ENCODE assay signal across 15 cellular contexts in the genomic region with DNA sequence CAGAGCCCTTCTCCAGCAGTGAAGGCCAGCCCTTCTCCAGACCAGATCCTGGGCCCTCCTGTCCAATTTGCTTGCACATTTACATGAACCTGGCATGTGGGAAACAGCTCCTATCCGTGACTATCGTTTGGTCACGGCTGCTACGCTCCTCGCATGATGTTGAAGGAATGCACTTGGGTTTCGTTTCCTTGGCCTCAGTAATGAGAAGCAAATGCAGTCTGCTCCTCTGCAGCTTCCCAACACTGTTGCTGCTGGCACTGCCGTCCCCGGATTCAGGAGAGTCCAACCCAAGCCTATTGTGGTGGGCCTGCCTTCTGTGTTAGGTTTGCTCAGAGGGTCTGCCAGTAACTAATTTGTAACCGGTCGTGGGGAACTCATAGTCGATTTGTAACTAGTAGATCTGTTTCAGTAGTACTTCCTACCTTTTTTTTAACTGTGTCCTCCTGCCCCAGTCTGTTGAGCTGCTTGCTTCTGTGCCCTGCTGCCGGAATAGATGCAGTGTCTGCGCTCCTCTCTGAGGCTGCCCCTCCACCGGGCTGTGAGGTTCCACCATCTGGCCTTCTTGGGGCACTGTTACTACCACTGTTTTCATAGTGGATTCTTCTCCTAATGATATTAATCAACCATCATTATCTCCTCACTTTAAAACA. TPM values are rescaled to one million over a fixed set of nuclear protein-coding genes. Genes with fewer than 3 reads are reported as not detected.
DNase-seq lines count a peak whose midpoint lies in the region; ATAC-seq and TF ChIP-seq lines count a peak whose summit lies in the region.
"Had no signal": no experiment of that assay in that cellular context is flagged by ENCODE, and none has a peak within 500 bp of the region (broad histone marks: within the 10 kb centered on the region; RNA-seq: fewer than 3 reads in every experiment).

No MANE protein-coding gene starts in this region.

- TF ChIP-seq CTCF in AG04449 (IDR thresholded peaks at IDR 0.05; ENCODE audit: insufficient read depth, low read length, missing control alignments), result no peak
- no peak for TF ChIP-seq CTCF in astrocyte of the spinal cord (IDR thresholded peaks at IDR 0.05; ENCODE audit: low read depth, low read length)
- no peak for TF ChIP-seq CTCF in glutamatergic neuron (IDR thresholded peaks at IDR 0.05; ENCODE audit: partially characterized antibody, unreplicated experiment)

- peaks cover 11% of the 10 kb centered on the region for H3K4me1 Mint-ChIP-seq in glutamatergic neuron (ENCODE audit: low read depth, unreplicated experiment)
- H3K4me1 Mint-ChIP-seq: memory B cell had no signal

- POLR2A ChIA-PET in AG04449 (lab: Yijun Ruan, JAX), result interaction anchor here (0.6 to 0.9 kb wide), 3 partner anchors 10 to 261 kb away, joined by 3 read pairs; no protein-coding TSS in a partner anchor

- H3K4me3 ChIP-seq in AG04449 (ENCODE audit: low read depth, low read length), result peak overlapping the region; percentile 21
- H3K4me3 ChIP-seq in astrocyte of the spinal cord (ENCODE audit: low read depth, low read length), result no peak overlapping the region
- H3K4me3 ChIP-seq: K562 had no signal

- H3K4me3 Mint-ChIP-seq in glutamatergic neuron (ENCODE audit: unreplicated experiment), result peak overlapping the region; percentile 25
- H3K4me3 Mint-ChIP-seq: memory B cell had no signal

- H3K27ac Mint-ChIP-seq in glutamatergic neuron (ENCODE audit: unreplicated experiment), result peak overlapping the region; percentile 23
- H3K27ac Mint-ChIP-seq: memory B cell had no signal

- H3K27me3 Mint-ChIP-seq in glutamatergic neuron (ENCODE audit: unreplicated experiment), result no peaks in the 10 kb centered on the region
- H3K27me3 Mint-ChIP-seq: memory B cell had no signal

- CTCF ChIA-PET in AG04449 (lab: Yijun Ruan, JAX), result interaction anchor here (0.8 to 2.1 kb wide), 5 partner anchors 11 to 488 kb away, joined by 3 to 5 read pairs (median 3); no protein-coding TSS in a partner anchor

- in situ Hi-C loops in G401 (cut with HindIII; ENCODE audit: low sequenced_read_pairs), result no loop called here
- in situ Hi-C loops in astrocyte of the spinal cord (cut with HindIII; ENCODE audit: low sequenced_read_pairs), result no loop called here

- ATAC-seq in HG03025 (IDR thresholded peaks at IDR 0.05; ENCODE audit: low FRiP score, unreplicated experiment), result no peak
- ATAC-seq: K562 had no signal

- peaks cover 3% of the 10 kb centered on the region for H3K9me3 Mint-ChIP-seq in glutamatergic neuron (ENCODE audit: unreplicated experiment)
- H3K9me3 Mint-ChIP-seq: memory B cell had no signal

- DNase-seq in AG04449 (ENCODE audit: low read depth, low spot score), result peak; percentile 67
- peak; percentile 72 for DNase-seq in G401 (ENCODE audit: low spot score)
- DNase-seq in astrocyte of the spinal cord (ENCODE audit: low read depth, low spot score), result peak; percentile 66
- no peak for DNase-seq in glutamatergic neuron
- DNase-seq in DMS153 treated with DMSO at 0.1 percent for 48 hours (lab: John Stamatoyannopoulos, UW; ENCODE audit: unreplicated experiment), result no peak
- DNase-seq in MV-4-11 (lab: John Stamatoyannopoulos, UW), result no peak
- DNase-seq in DMS 273 (lab: John Stamatoyannopoulos, UW; ENCODE audit: unreplicated experiment), result no peak
- DNase-seq: activated CD4-positive, alpha-beta T cell treated with anti-CD3 and anti-CD28 coated beads, Interleukin-2, amount 50 U/mL, for 48 hours; brain microvascular endothelial cell; NCI-H2029 treated with DMSO at 0.1 percent for 48 hours; SIG-M5; trophoblast cell had no signal

- no peaks in the 10 kb centered on the region for H3K36me3 Mint-ChIP-seq in glutamatergic neuron (ENCODE audit: unreplicated experiment)

RNA-seq across cellular contexts. Expression of gene WDSUB1, which starts 58.4 kb away (rescaled TPM):
- 14.0 and 15.2 TPM in 2 replicates for total RNA-seq in G401 (2014; rRNA removed; shearing (Covaris generic))
- 3.7 TPM for total RNA-seq in glutamatergic neuron (ENCODE audit: unreplicated experiment)

Comparison
In these comparisons a context has a peak if more than half of its experiments do, and no peak if none do; other contexts are left out.
1. DNase-seq: peak in AG04449 (single experiment), G401 (single experiment) and astrocyte of the spinal cord (single experiment); none in glutamatergic neuron (single experiment), DMS153 treated with DMSO at 0.1 percent for 48 hours (single experiment), MV-4-11 (single experiment) and DMS 273 (single experiment).